Comparison of ENCODE assay signal across 19 cellular contexts in genomic region chr7:128192497-128193142, GRCh38. TPM values are rescaled to one million over a fixed set of nuclear protein-coding genes. Genes with fewer than 3 reads are reported as not detected.
A peak's percentile ranks its signal among the peaks of the same experiment; 100 is the strongest.
DNase-seq lines count a peak whose midpoint lies in the region; ATAC-seq and TF ChIP-seq lines count a peak whose summit lies in the region.
"Had no signal": no experiment of that assay in that cellular context is flagged by ENCODE, and none has a peak within 500 bp of the region (broad histone marks: within the 10 kb centered on the region; RNA-seq: fewer than 3 reads in every experiment).

No MANE protein-coding gene starts in this region.

- CTCF ChIA-PET in activated CD4-positive, alpha-beta memory T cell treated with anti-CD3 and anti-CD28 coated beads, Interleukin-2, amount 10 ng/mL, durations not matched to agents 7 days and 5 days (lab: Charles Lee), result interaction anchor here (1.0 kb wide), 1 partner anchor 56 kb away, joined by 3 read pairs; no protein-coding TSS in a partner anchor
- CTCF ChIA-PET in activated CD4-positive, alpha-beta memory T cell treated with anti-CD3 and anti-CD28 coated beads for 36 hours (lab: Charles Lee), result interaction anchor here (1.3 kb wide), 1 partner anchor 17 kb away, joined by 6 read pairs; no protein-coding TSS in a partner anchor
- CTCF ChIA-PET in WTC11 (lab: Charles Lee), result interaction anchor here (0.8 to 2.7 kb wide), 11 partner anchors 10 to 188 kb away, joined by 3 to 18 read pairs (median 5); no protein-coding TSS in a partner anchor

- no peaks in the 10 kb centered on the region for H3K9me3 ChIP-seq in iPS-15b (ENCODE audit: control insufficient read depth, insufficient read depth, low read length)

- peak overlapping the region; percentile 41 for H3K9ac ChIP-seq in iPS-15b (ENCODE audit: low read depth, low read length)
- H3K9ac ChIP-seq: KMS-11, SK-N-SH had no signal

- H3K27ac Mint-ChIP-seq in activated CD4-positive, alpha-beta memory T cell treated with anti-CD3 and anti-CD28 coated beads, Interleukin-2, amount 10 ng/mL, durations not matched to agents 7 days and 5 days, result no peak overlapping the region
- no peak overlapping the region for H3K27ac Mint-ChIP-seq in activated CD4-positive, alpha-beta memory T cell treated with anti-CD3 and anti-CD28 coated beads for 36 hours
- H3K27ac Mint-ChIP-seq in WTC11, result no peak overlapping the region
- no peak overlapping the region for H3K27ac Mint-ChIP-seq in stimulated activated memory B cell treated with anti-CD40 and anti-IgM and Interleukin-4, amounts not matched to agents 10 μg/mL and 1 μg/mL and 100 μg/mL, for 72 hours
- no peak overlapping the region for H3K27ac Mint-ChIP-seq in activated T-helper 1 cell treated with anti-CD3 and anti-CD28 coated beads, Interleukin-12 subunit alpha, Interleukin-12 subunit beta, Interleukin-2, Interleukin-4 antibody, amounts not matched to agents 30 ng/mL and 10 ng/mL and 1 ng/mL, durations not matched to agents 14 hours and 24 hours and 36 hours
- H3K27ac Mint-ChIP-seq: HFFc6 had no signal

- POLR2A ChIA-PET in activated CD4-positive, alpha-beta memory T cell treated with anti-CD3 and anti-CD28 coated beads, Interleukin-2, amount 10 ng/mL, durations not matched to agents 7 days and 5 days (lab: Charles Lee), result no interaction called here
- POLR2A ChIA-PET in activated CD4-positive, alpha-beta memory T cell treated with anti-CD3 and anti-CD28 coated beads for 36 hours (lab: Charles Lee), result no interaction called here
- POLR2A ChIA-PET in WTC11 (lab: Charles Lee), result interaction anchor here (0.9 to 1.1 kb wide), 3 partner anchors 9 to 57 kb away, joined by 3 to 4 read pairs (median 3); no protein-coding TSS in a partner anchor

- peaks cover 4% of the 10 kb centered on the region for H3K4me1 ChIP-seq in iPS-15b (ENCODE audit: control insufficient read depth, insufficient read depth, low read length)

- H3K4me3 ChIP-seq in iPS-15b (ENCODE audit: low read depth, low read length), result peak overlapping the region; percentile 55
- H3K4me3 ChIP-seq: GM12878 had no signal

- no peak overlapping the region for H3K4me3 Mint-ChIP-seq in activated CD4-positive, alpha-beta memory T cell treated with anti-CD3 and anti-CD28 coated beads, Interleukin-2, amount 10 ng/mL, durations not matched to agents 7 days and 5 days
- H3K4me3 Mint-ChIP-seq in activated CD4-positive, alpha-beta memory T cell treated with anti-CD3 and anti-CD28 coated beads for 36 hours, result no peak overlapping the region
- peak overlapping the region; percentile 12; the same call in 1 of the 2 replicates for H3K4me3 Mint-ChIP-seq in WTC11
- no peak overlapping the region for H3K4me3 Mint-ChIP-seq in stimulated activated memory B cell treated with anti-CD40 and anti-IgM and Interleukin-4, amounts not matched to agents 10 μg/mL and 1 μg/mL and 100 μg/mL, for 72 hours
- H3K4me3 Mint-ChIP-seq in activated T-helper 1 cell treated with anti-CD3 and anti-CD28 coated beads, Interleukin-12 subunit alpha, Interleukin-12 subunit beta, Interleukin-2, Interleukin-4 antibody, amounts not matched to agents 30 ng/mL and 10 ng/mL and 1 ng/mL, durations not matched to agents 14 hours and 24 hours and 36 hours, result no peak overlapping the region
- H3K4me3 Mint-ChIP-seq: HFFc6 had no signal

- ATAC-seq in WTC11, result peak; percentile 68
- ATAC-seq in stimulated activated memory B cell treated with anti-CD40 and anti-IgM and Interleukin-4, amounts not matched to agents 10 μg/mL and 1 μg/mL and 100 μg/mL, for 72 hours, result no peak
- ATAC-seq: GM12878 had no signal

- TF ChIP-seq CTCF in WTC11 (IDR thresholded peaks at IDR 0.05), result no peak

- peak; percentile 1 for DNase-seq in activated CD4-positive, alpha-beta memory T cell treated with anti-CD3 and anti-CD28 coated beads, Interleukin-2, amount 10 ng/mL, durations not matched to agents 7 days and 5 days
- no peak for DNase-seq in activated CD4-positive, alpha-beta memory T cell treated with anti-CD3 and anti-CD28 coated beads for 36 hours
- no peak for DNase-seq in WTC11 (ENCODE audit: low spot score)
- DNase-seq in stimulated activated CD8-positive, alpha-beta memory T cell treated with anti-CD3 and anti-CD28 coated beads, Interleukin-4, amount 100 ng/mL, for 48 hours, result peak; percentile 1
- no peak for DNase-seq in DMS53 (lab: John Stamatoyannopoulos, UW)
- DNase-seq in activated T-helper 1 cell treated with anti-CD3 and anti-CD28 coated beads, Interleukin-12 subunit alpha, Interleukin-12 subunit beta, Interleukin-2, Interleukin-4 antibody, amounts not matched to agents 30 ng/mL and 10 ng/mL and 1 ng/mL, durations not matched to agents 14 hours and 24 hours and 36 hours (ENCODE audit: low spot score), result no peak
- DNase-seq: 8988T, C1 segment of cervical spinal cord, HFFc6, NCI-H1092, NCI-H2227 treated with DMSO at 0.1 percent for 48 hours, NCI-H526 treated with DMSO at 0.1 percent for 48 hours, SK-N-SH had no signal

- H3K27me3 ChIP-seq in iPS-15b (ENCODE audit: control insufficient read depth, insufficient read depth, low read length), result peaks cover 27% of the 10 kb centered on the region

- no peaks in the 10 kb centered on the region for H3K36me3 ChIP-seq in iPS-15b (ENCODE audit: control insufficient read depth, insufficient read depth, low read length)

- H3K9me3 Mint-ChIP-seq in activated CD4-positive, alpha-beta memory T cell treated with anti-CD3 and anti-CD28 coated beads, Interleukin-2, amount 10 ng/mL, durations not matched to agents 7 days and 5 days, result peaks cover 27% of the 10 kb centered on the region
- H3K9me3 Mint-ChIP-seq in activated CD4-positive, alpha-beta memory T cell treated with anti-CD3 and anti-CD28 coated beads for 36 hours, result peaks cover 31% of the 10 kb centered on the region
- H3K9me3 Mint-ChIP-seq in WTC11, result peaks cover 35% of the 10 kb centered on the region
- H3K9me3 Mint-ChIP-seq in stimulated activated memory B cell treated with anti-CD40 and anti-IgM and Interleukin-4, amounts not matched to agents 10 μg/mL and 1 μg/mL and 100 μg/mL, for 72 hours, result peaks cover 18% of the 10 kb centered on the region
- peaks cover 23% of the 10 kb centered on the region for H3K9me3 Mint-ChIP-seq in activated T-helper 1 cell treated with anti-CD3 and anti-CD28 coated beads, Interleukin-12 subunit alpha, Interleukin-12 subunit beta, Interleukin-2, Interleukin-4 antibody, amounts not matched to agents 30 ng/mL and 10 ng/mL and 1 ng/mL, durations not matched to agents 14 hours and 24 hours and 36 hours

- H3K36me3 Mint-ChIP-seq in activated CD4-positive, alpha-beta memory T cell treated with anti-CD3 and anti-CD28 coated beads, Interleukin-2, amount 10 ng/mL, durations not matched to agents 7 days and 5 days (ENCODE audit: low read depth), result peaks cover 10% of the 10 kb centered on the region
- H3K36me3 Mint-ChIP-seq in activated CD4-positive, alpha-beta memory T cell treated with anti-CD3 and anti-CD28 coated beads for 36 hours, result peaks cover 5% of the 10 kb centered on the region
- H3K36me3 Mint-ChIP-seq in WTC11, result peaks cover 20% of the 10 kb centered on the region
- H3K36me3 Mint-ChIP-seq in stimulated activated memory B cell treated with anti-CD40 and anti-IgM and Interleukin-4, amounts not matched to agents 10 μg/mL and 1 μg/mL and 100 μg/mL, for 72 hours, result peaks cover 7% of the 10 kb centered on the region
- H3K36me3 Mint-ChIP-seq in activated T-helper 1 cell treated with anti-CD3 and anti-CD28 coated beads, Interleukin-12 subunit alpha, Interleukin-12 subunit beta, Interleukin-2, Interleukin-4 antibody, amounts not matched to agents 30 ng/mL and 10 ng/mL and 1 ng/mL, durations not matched to agents 14 hours and 24 hours and 36 hours (ENCODE audit: low read depth), result peaks cover 2% of the 10 kb centered on the region

- H3K4me1 Mint-ChIP-seq in activated CD4-positive, alpha-beta memory T cell treated with anti-CD3 and anti-CD28 coated beads, Interleukin-2, amount 10 ng/mL, durations not matched to agents 7 days and 5 days, result peaks cover 8% of the 10 kb centered on the region
- peaks cover 4% of the 10 kb centered on the region for H3K4me1 Mint-ChIP-seq in activated CD4-positive, alpha-beta memory T cell treated with anti-CD3 and anti-CD28 coated beads for 36 hours (ENCODE audit: low read depth)
- peaks cover 18% of the 10 kb centered on the region for H3K4me1 Mint-ChIP-seq in WTC11
- no peaks in the 10 kb centered on the region for H3K4me1 Mint-ChIP-seq in stimulated activated memory B cell treated with anti-CD40 and anti-IgM and Interleukin-4, amounts not matched to agents 10 μg/mL and 1 μg/mL and 100 μg/mL, for 72 hours
- no peaks in the 10 kb centered on the region for H3K4me1 Mint-ChIP-seq in activated T-helper 1 cell treated with anti-CD3 and anti-CD28 coated beads, Interleukin-12 subunit alpha, Interleukin-12 subunit beta, Interleukin-2, Interleukin-4 antibody, amounts not matched to agents 30 ng/mL and 10 ng/mL and 1 ng/mL, durations not matched to agents 14 hours and 24 hours and 36 hours (ENCODE audit: low read depth)

- intact Hi-C loops in activated CD4-positive, alpha-beta memory T cell treated with anti-CD3 and anti-CD28 coated beads for 36 hours (cut with micrococcal nuclease), result no loop called here
- intact Hi-C loops in activated T-helper 1 cell treated with anti-CD3 and anti-CD28 coated beads, Interleukin-12 subunit alpha, Interleukin-12 subunit beta, Interleukin-2, Interleukin-4 antibody, amounts not matched to agents 30 ng/mL and 10 ng/mL and 1 ng/mL, durations not matched to agents 14 hours and 24 hours and 36 hours (cut with micrococcal nuclease), result no loop called here

- H3K27me3 Mint-ChIP-seq in activated CD4-positive, alpha-beta memory T cell treated with anti-CD3 and anti-CD28 coated beads, Interleukin-2, amount 10 ng/mL, durations not matched to agents 7 days and 5 days, result peaks cover 35% of the 10 kb centered on the region
- peaks cover 27% of the 10 kb centered on the region for H3K27me3 Mint-ChIP-seq in activated CD4-positive, alpha-beta memory T cell treated with anti-CD3 and anti-CD28 coated beads for 36 hours
- peaks cover 55% of the 10 kb centered on the region for H3K27me3 Mint-ChIP-seq in WTC11 (ENCODE audit: low read depth)
- peaks cover 50% of the 10 kb centered on the region for H3K27me3 Mint-ChIP-seq in stimulated activated memory B cell treated with anti-CD40 and anti-IgM and Interleukin-4, amounts not matched to agents 10 μg/mL and 1 μg/mL and 100 μg/mL, for 72 hours
- peaks cover 17% of the 10 kb centered on the region for H3K27me3 Mint-ChIP-seq in activated T-helper 1 cell treated with anti-CD3 and anti-CD28 coated beads, Interleukin-12 subunit alpha, Interleukin-12 subunit beta, Interleukin-2, Interleukin-4 antibody, amounts not matched to agents 30 ng/mL and 10 ng/mL and 1 ng/mL, durations not matched to agents 14 hours and 24 hours and 36 hours (ENCODE audit: insufficient read depth)

TF ChIP-seq in WTC11, 78 proteins besides CTCF, POLR2A, EP300 and RAD21 (continues in another document):
- peak; percentile 27; the same call in 1 of the 2 replicates for TF ChIP-seq ZNF263 (CRISPR knock-in tag; IDR thresholded peaks at IDR 0.05; ENCODE audit: low read depth)

RNA-seq across cellular contexts. Expression of gene LEP, which starts 48.5 kb away (rescaled TPM):
- total RNA-seq in activated CD4-positive, alpha-beta memory T cell treated with anti-CD3 and anti-CD28 coated beads, Interleukin-2, amount 10 ng/mL, durations not matched to agents 7 days and 5 days, result not detected
- not detected for total RNA-seq in activated CD4-positive, alpha-beta memory T cell treated with anti-CD3 and anti-CD28 coated beads for 36 hours
- total RNA-seq in WTC11 (2021), result not detected in 3 replicates
- not detected in 2 replicates for total RNA-seq in activated T-helper 1 cell treated with anti-CD3 and anti-CD28 coated beads, Interleukin-12 subunit alpha, Interleukin-12 subunit beta, Interleukin-2, Interleukin-4 antibody, amounts not matched to agents 30 ng/mL and 10 ng/mL and 1 ng/mL, durations not matched to agents 14 hours and 24 hours and 36 hours
- total RNA-seq: G401, GM12878, HFFc6, MCF 10A had no signal

Comparison
In these comparisons a context has a peak if more than half of its experiments do, and no peak if none do; other contexts are left out.
1. DNase-seq: peak in activated CD4-positive, alpha-beta memory T cell treated with anti-CD3 and anti-CD28 coated beads, Interleukin-2, amount 10 ng/mL, durations not matched to agents 7 days and 5 days (single experiment) and stimulated activated CD8-positive, alpha-beta memory T cell treated with anti-CD3 and anti-CD28 coated beads, Interleukin-4, amount 100 ng/mL, for 48 hours (single experiment); none in activated CD4-positive, alpha-beta memory T cell treated with anti-CD3 and anti-CD28 coated beads for 36 hours (single experiment), WTC11 (single experiment), DMS53 (single experiment) and activated T-helper 1 cell treated with anti-CD3 and anti-CD28 coated beads, Interleukin-12 subunit alpha, Interleukin-12 subunit beta, Interleukin-2, Interleukin-4 antibody, amounts not matched to agents 30 ng/mL and 10 ng/mL and 1 ng/mL, durations not matched to agents 14 hours and 24 hours and 36 hours (single experiment).